ENCODE assay signal across 15 cellular contexts in the genomic region with DNA sequence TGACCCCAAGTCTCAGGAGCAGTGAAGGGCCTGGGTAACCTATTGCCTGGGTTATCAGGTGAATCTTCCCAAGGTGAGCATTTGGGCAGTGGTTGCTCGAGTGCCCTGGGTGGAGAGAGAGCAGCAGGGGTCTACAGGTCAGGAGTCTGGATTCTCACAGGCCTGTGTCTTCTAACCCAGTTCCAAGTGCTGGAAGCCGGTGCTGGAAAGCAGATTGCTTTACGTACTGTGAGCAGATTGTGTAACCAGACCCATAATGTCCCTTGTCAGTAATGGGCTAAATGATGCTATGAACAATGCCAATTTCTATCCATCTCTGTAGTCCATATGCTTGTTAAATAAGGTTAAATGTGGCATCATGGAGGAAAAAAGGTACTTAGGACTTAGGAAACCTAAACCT.
A peak's percentile ranks its signal among the peaks of the same experiment; 100 is the strongest.
DNase-seq lines count a peak whose midpoint lies in the region; ATAC-seq, FAIRE-seq and TF ChIP-seq lines count a peak whose summit lies in the region.
"Had no signal": no experiment of that assay in that cellular context is flagged by ENCODE, and none has a peak within 500 bp of the region (broad histone marks: within the 10 kb centered on the region; RNA-seq: fewer than 3 reads in every experiment).

No MANE protein-coding gene starts in this region.

- H3K23ac ChIP-seq in H1 (ENCODE audit: insufficient read length): no peak overlapping the region

- no peak for TF ChIP-seq EP300 in H1 (IDR thresholded peaks at IDR 0.05; ENCODE audit: borderline replicate concordance in 1 of 2, low read depth in 2 of 2, low read length in 2 of 2)

- H3K18ac ChIP-seq in H1 (ENCODE audit: extremely low read depth, low read length): no peak overlapping the region

- H2AK5ac ChIP-seq in H1 (ENCODE audit: low read depth, low read length): no peak overlapping the region

- H3K27me3 Mint-ChIP-seq in activated CD8-positive, alpha-beta T cell treated with anti-CD3 and anti-CD28 coated beads for 36 hours: no peaks in the 10 kb centered on the region
- H3K27me3 Mint-ChIP-seq in activated CD8-positive, alpha-beta T cell treated with anti-CD3 and anti-CD28 coated beads, Interleukin-2, amount 10 ng/mL, durations not matched to agents 7 days and 5 days (ENCODE audit: low read depth): no peaks in the 10 kb centered on the region
- H3K27me3 Mint-ChIP-seq in GM23338 (ENCODE audit: insufficient read depth, low read depth, poor library complexity): peaks cover 2% of the 10 kb centered on the region
- H3K27me3 Mint-ChIP-seq: T-cell had no signal

- H3K27ac ChIP-seq in GM23338 (ENCODE audit: low read depth) (no peak overlapping the region), RWPE2 (ENCODE audit: poor library complexity, severe bottlenecking) (peak overlapping the region; percentile 90), H1 (ENCODE audit: low read depth, low read length) (no peak overlapping the region), Peyer's patch (no peak overlapping the region)

- no peak for TF ChIP-seq RAD21 in H1 (IDR thresholded peaks at IDR 0.05 in 1 of 2, conservative IDR thresholded peaks at IDR 0.05 in 1 of 2; ENCODE audit: low read depth in 2 of 2, low read length in 2 of 2)

- TF ChIP-seq POLR2A in H1 (IDR thresholded peaks at IDR 0.05; ENCODE audit: control extremely low read depth in 1 of 2, low read depth in 2 of 2, low read length in 2 of 2) (no peak), Peyer's patch (IDR thresholded peaks at IDR 0.05) (no peak)

- no peak overlapping the region for H2BK15ac ChIP-seq in H1 (ENCODE audit: low read length)

- no peak overlapping the region for H4K5ac ChIP-seq in H1 (ENCODE audit: insufficient read length, low read depth, low read length)

- H3K4ac ChIP-seq in H1 (replicated peaks; ENCODE audit: insufficient read length, low read depth, low read length): no peak overlapping the region

- H3K36me3 ChIP-seq in GM23338 (ENCODE audit: insufficient read depth) (no peaks in the 10 kb centered on the region), RWPE2 (ENCODE audit: low read depth) (no peaks in the 10 kb centered on the region), H1 (ENCODE audit: control insufficient read depth in 2 of 4, insufficient read depth in 4 of 4, low read length in 3 of 4) (no peaks in the 10 kb centered on the region), Peyer's patch (no peaks in the 10 kb centered on the region)

- H3K23me2 ChIP-seq in H1 (ENCODE audit: low read depth, low read length): no peaks in the 10 kb centered on the region

- no peak for FAIRE-seq in H1 (lab: Jason Lieb, UNC)
- FAIRE-seq: K562 had no signal

- H3K4me2 ChIP-seq in GM23338 (no peak overlapping the region), H1 (ENCODE audit: insufficient read depth in 1 of 2, low read depth in 2 of 2, low read length in 2 of 2) (no peak overlapping the region)
- H3K4me2 ChIP-seq: SK-N-SH had no signal

- intact Hi-C loops in activated CD8-positive, alpha-beta T cell treated with anti-CD3 and anti-CD28 coated beads for 36 hours (cut with micrococcal nuclease): loop anchor here (10.0 kb wide), 1 partner anchor 127 kb away; no protein-coding TSS in a partner anchor

- WGBS in H1 (ENCODE audit: extremely low coverage in 1 of 2, insufficient coverage in 1 of 2, insufficient read length in 1 of 2, insufficient replicate concordance in 2 of 2, low coverage in 1 of 2, low lambda C conversion rate in 2 of 2, missing lambda C conversion rate in 1 of 2), 2 experiments: 95% methylated on average over 3 of the region's 3 CpGs; no CpG with 5 or more reads in 1 of the 2 experiments

- no peaks in the 10 kb centered on the region for H3K9me2 ChIP-seq in GM23338 (ENCODE audit: insufficient read depth)
- H3K9me2 ChIP-seq: SK-N-SH had no signal

- H4K8ac ChIP-seq in H1 (ENCODE audit: extremely low read depth, insufficient read depth, low read length): no peak overlapping the region

- no peak overlapping the region for H4K91ac ChIP-seq in H1 (replicated peaks; ENCODE audit: insufficient read length, low read length)

- POLR2A ChIA-PET in activated CD8-positive, alpha-beta T cell treated with anti-CD3 and anti-CD28 coated beads for 36 hours (lab: Charles Lee): no interaction called here
- POLR2A ChIA-PET in activated CD8-positive, alpha-beta T cell treated with anti-CD3 and anti-CD28 coated beads, Interleukin-2, amount 10 ng/mL, durations not matched to agents 7 days and 5 days (lab: Charles Lee): no interaction called here
- POLR2A ChIA-PET in H1 (lab: Charles Lee; ENCODE audit: partially characterized antibody): no interaction called here

- DNase-seq in activated CD8-positive, alpha-beta T cell treated with anti-CD3 and anti-CD28 coated beads for 36 hours: no peak
- no peak for DNase-seq in activated CD8-positive, alpha-beta T cell treated with anti-CD3 and anti-CD28 coated beads, Interleukin-2, amount 10 ng/mL, durations not matched to agents 7 days and 5 days
- DNase-seq in GM23338 (ENCODE audit: low spot score): no peak
- no peak for DNase-seq in RWPE2 (ENCODE audit: low spot score)
- no peak for DNase-seq in H1 (ENCODE audit: low read depth in 1 of 2, low spot score in 2 of 2)
- DNase-seq in Peyer's patch: no peak
- no peak for DNase-seq in AG08395 (ENCODE audit: low spot score)
- no peak for DNase-seq in DMS114 treated with DMSO at 0.1 percent for 48 hours (lab: John Stamatoyannopoulos, UW; ENCODE audit: unreplicated experiment)
- DNase-seq: NCI-H2107, NCI-H526 treated with DMSO at 0.1 percent for 48 hours, Right ventricle myocardium superior, SK-N-SH, T-cell had no signal

- no peak overlapping the region for H3K56ac ChIP-seq in H1 (replicated peaks; ENCODE audit: insufficient read length, low read depth, low read length)

- no peak overlapping the region for H2BK20ac ChIP-seq in H1 (ENCODE audit: low read length)

- H3K9ac ChIP-seq in H1 (replicated peaks in 1 of 4; ENCODE audit: extremely low read depth in 1 of 4, low read depth in 3 of 4, low read length in 3 of 4): no peak overlapping the region
- H3K9ac ChIP-seq: SK-N-SH had no signal

- H3K27me3 ChIP-seq in GM23338 (ENCODE audit: insufficient read depth) (no peaks in the 10 kb centered on the region), RWPE2 (ENCODE audit: insufficient read depth, poor library complexity, severe bottlenecking) (no peaks in the 10 kb centered on the region), H1 (replicated peaks in 1 of 4; ENCODE audit: control insufficient read depth in 3 of 4, extremely low read depth in 1 of 4, insufficient read depth in 3 of 4, low read length in 3 of 4) (no peaks in the 10 kb centered on the region), Peyer's patch (no peaks in the 10 kb centered on the region)

- H2AFZ ChIP-seq in GM23338: peak overlapping the region; percentile 72; the same call in 1 of the 2 replicates
- 0 out of 2 replicates have a peak overlapping the region, but pooled peaks have one; percentile 0 for H2AFZ ChIP-seq in H1 (ENCODE audit: low read length)

- H2BK12ac ChIP-seq in H1 (ENCODE audit: low read depth, low read length): no peak overlapping the region

- H4K20me1 ChIP-seq in GM23338 (replicated peaks; ENCODE audit: insufficient read depth) (no peaks in the 10 kb centered on the region), H1 (replicated peaks in 1 of 2; ENCODE audit: control insufficient read depth in 1 of 2, insufficient read depth in 2 of 2, low read length in 2 of 2) (no peaks in the 10 kb centered on the region)

- no peak overlapping the region for H2BK120ac ChIP-seq in H1 (replicated peaks; ENCODE audit: low read depth, low read length)

- H3K4me3 ChIP-seq in GM23338 (no peak overlapping the region), RWPE2 (ENCODE audit: severe bottlenecking) (no peak overlapping the region), H1 (ENCODE audit: extremely low read depth in 1 of 4, insufficient read depth in 2 of 4, low read depth in 3 of 4, low read length in 4 of 4) (no peak overlapping the region), Peyer's patch (no peak overlapping the region)
- H3K4me3 ChIP-seq: K562 had no signal

- no peak overlapping the region for H3K14ac ChIP-seq in H1 (ENCODE audit: insufficient read length)

- CTCF ChIA-PET in activated CD8-positive, alpha-beta T cell treated with anti-CD3 and anti-CD28 coated beads for 36 hours (lab: Charles Lee): interaction anchor here (1.0 to 1.3 kb wide), 2 partner anchors 61 to 670 kb away, joined by 3 read pairs; no protein-coding TSS in a partner anchor
- CTCF ChIA-PET in activated CD8-positive, alpha-beta T cell treated with anti-CD3 and anti-CD28 coated beads, Interleukin-2, amount 10 ng/mL, durations not matched to agents 7 days and 5 days (lab: Charles Lee): interaction anchor here (0.9 kb wide), 1 partner anchor 8 kb away, joined by 4 read pairs; no protein-coding TSS in a partner anchor
- CTCF ChIA-PET in H1 (lab: Charles Lee; ENCODE audit: partially characterized antibody): interaction anchor here (1.4 to 1.9 kb wide), 3 partner anchors 10 to 947 kb away, joined by 3 to 9 read pairs (median 7); no protein-coding TSS in a partner anchor

- no peaks in the 10 kb centered on the region for H3K9me3 Mint-ChIP-seq in activated CD8-positive, alpha-beta T cell treated with anti-CD3 and anti-CD28 coated beads for 36 hours
- H3K9me3 Mint-ChIP-seq in activated CD8-positive, alpha-beta T cell treated with anti-CD3 and anti-CD28 coated beads, Interleukin-2, amount 10 ng/mL, durations not matched to agents 7 days and 5 days (ENCODE audit: insufficient read depth): no peaks in the 10 kb centered on the region
- no peaks in the 10 kb centered on the region for H3K9me3 Mint-ChIP-seq in GM23338

- H3K4me1 Mint-ChIP-seq in activated CD8-positive, alpha-beta T cell treated with anti-CD3 and anti-CD28 coated beads for 36 hours (ENCODE audit: low read depth): peaks cover 21% of the 10 kb centered on the region
- H3K4me1 Mint-ChIP-seq in activated CD8-positive, alpha-beta T cell treated with anti-CD3 and anti-CD28 coated beads, Interleukin-2, amount 10 ng/mL, durations not matched to agents 7 days and 5 days (ENCODE audit: low read depth): peaks cover 14% of the 10 kb centered on the region
- peaks cover 3% of the 10 kb centered on the region; the same call in 1 of the 3 replicates for H3K4me1 Mint-ChIP-seq in GM23338

- peak overlapping the region; percentile 10 for H3K27ac Mint-ChIP-seq in activated CD8-positive, alpha-beta T cell treated with anti-CD3 and anti-CD28 coated beads for 36 hours
- H3K27ac Mint-ChIP-seq in activated CD8-positive, alpha-beta T cell treated with anti-CD3 and anti-CD28 coated beads, Interleukin-2, amount 10 ng/mL, durations not matched to agents 7 days and 5 days: no peak overlapping the region
- no peak overlapping the region for H3K27ac Mint-ChIP-seq in GM23338
- H3K27ac Mint-ChIP-seq: T-cell had no signal

- H3K4me1 ChIP-seq in GM23338 (ENCODE audit: insufficient read depth) (no peaks in the 10 kb centered on the region), RWPE2 (ENCODE audit: insufficient read depth, poor library complexity, severe bottlenecking) (peaks cover 39% of the 10 kb centered on the region), H1 (replicated peaks in 1 of 4; ENCODE audit: control insufficient read depth in 3 of 4, insufficient read depth in 4 of 4, low read length in 3 of 4) (no peaks in the 10 kb centered on the region; a peak in 1 of 7 replicates), Peyer's patch (no peaks in the 10 kb centered on the region)

- H2BK5ac ChIP-seq in H1 (ENCODE audit: low read depth, low read length): no peak overlapping the region

- no peaks in the 10 kb centered on the region for H3K36me3 Mint-ChIP-seq in activated CD8-positive, alpha-beta T cell treated with anti-CD3 and anti-CD28 coated beads for 36 hours (ENCODE audit: low read depth)
- H3K36me3 Mint-ChIP-seq in activated CD8-positive, alpha-beta T cell treated with anti-CD3 and anti-CD28 coated beads, Interleukin-2, amount 10 ng/mL, durations not matched to agents 7 days and 5 days (ENCODE audit: low read depth): no peaks in the 10 kb centered on the region
- H3K36me3 Mint-ChIP-seq in GM23338 (ENCODE audit: low read depth): no peaks in the 10 kb centered on the region
- H3K36me3 Mint-ChIP-seq: CD14-positive monocyte, T-cell had no signal

- H3K79me2 ChIP-seq in GM23338 (replicated peaks; ENCODE audit: insufficient read depth) (no peaks in the 10 kb centered on the region), H1 (ENCODE audit: control insufficient read depth in 1 of 2, insufficient read depth in 2 of 2, low read length in 2 of 2) (no peaks in the 10 kb centered on the region)

- no peak overlapping the region for H3K4me3 Mint-ChIP-seq in activated CD8-positive, alpha-beta T cell treated with anti-CD3 and anti-CD28 coated beads for 36 hours
- no peak overlapping the region for H3K4me3 Mint-ChIP-seq in activated CD8-positive, alpha-beta T cell treated with anti-CD3 and anti-CD28 coated beads, Interleukin-2, amount 10 ng/mL, durations not matched to agents 7 days and 5 days
- no peak overlapping the region for H3K4me3 Mint-ChIP-seq in GM23338
- H3K4me3 Mint-ChIP-seq: CD14-positive monocyte, T-cell had no signal

- TF ChIP-seq CTCF in activated CD8-positive, alpha-beta T cell treated with anti-CD3 and anti-CD28 coated beads for 36 hours (IDR thresholded peaks at IDR 0.05): no peak
- no peak for TF ChIP-seq CTCF in GM23338 (conservative IDR thresholded peaks at IDR 0.05; ENCODE audit: low read depth in 2 of 2)
- no peak for TF ChIP-seq CTCF in RWPE2 (IDR thresholded peaks at IDR 0.05; ENCODE audit: poor library complexity, severe bottlenecking)
- no peak for TF ChIP-seq CTCF in H1 (IDR thresholded peaks at IDR 0.05; ENCODE audit: control extremely low read depth in 1 of 3, insufficient read depth in 1 of 3, low read depth in 1 of 3, low read length in 3 of 3)
- no peak for TF ChIP-seq CTCF in Peyer's patch (IDR thresholded peaks at IDR 0.05)

- no peaks in the 10 kb centered on the region for H3F3A ChIP-seq in GM23338 (replicated peaks; ENCODE audit: low read depth)

- H3K79me1 ChIP-seq in H1 (ENCODE audit: low read depth, low read length): no peaks in the 10 kb centered on the region

- H3K9me3 ChIP-seq in RWPE2 (ENCODE audit: severe bottlenecking) (no peaks in the 10 kb centered on the region), H1 (ENCODE audit: insufficient read depth in 2 of 2, low read depth in 1 of 2, low read length in 1 of 2) (no peaks in the 10 kb centered on the region), Peyer's patch (no peaks in the 10 kb centered on the region)
- H3K9me3 ChIP-seq: SK-N-SH had no signal

- ATAC-seq in activated CD8-positive, alpha-beta T cell treated with anti-CD3 and anti-CD28 coated beads for 36 hours: no peak
- no peak for ATAC-seq in activated CD8-positive, alpha-beta T cell treated with anti-CD3 and anti-CD28 coated beads, Interleukin-2, amount 10 ng/mL, durations not matched to agents 7 days and 5 days
- ATAC-seq in GM23338 (no peak), RWPE2 (ENCODE audit: low read depth) (no peak)
- ATAC-seq: K562 had no signal
